ENCODE assay signal across 8 cellular contexts in genomic region chr5:148740966-148741742, GRCh38.
DNase-seq lines count a peak whose midpoint lies in the region; ATAC-seq and TF ChIP-seq lines count a peak whose summit lies in the region.
"Had no signal": no experiment of that assay in that cellular context is flagged by ENCODE, and none has a peak within 500 bp of the region (broad histone marks: within the 10 kb centered on the region; RNA-seq: fewer than 3 reads in every experiment).

No MANE protein-coding gene starts in this region.

- H3K27me3 ChIP-seq in liver (ENCODE audit: control insufficient read depth in 4 of 4, insufficient read depth in 4 of 4, low read length in 3 of 4) (no peaks in the 10 kb centered on the region), aorta (ENCODE audit: control insufficient read depth in 1 of 2, insufficient read depth in 2 of 2, low read length in 1 of 2) (no peaks in the 10 kb centered on the region)

- peak; percentile 85 to 88 for TF ChIP-seq RAD21 in liver (IDR thresholded peaks at IDR 0.05)

- peak overlapping the region; percentile 14 to 79 for H3K27ac ChIP-seq in liver (ENCODE audit: low read depth in 1 of 2, low read length in 2 of 2)
- no peak overlapping the region for H3K27ac ChIP-seq in aorta (ENCODE audit: low read depth in 1 of 2, low read length in 2 of 2)

- WGBS in liver, result 16% methylated on average over 9 of the region's 9 CpGs
- 56 to 64% methylated on average over 9 of the region's 9 CpGs for WGBS in aorta, 2 donors

- H3K9ac ChIP-seq in liver (ENCODE audit: low read depth in 1 of 2, low read length in 2 of 2), result no peak overlapping the region

- H3K4me3 ChIP-seq in GM12864 (ENCODE audit: low read depth, low read length), result no peak overlapping the region
- H3K4me3 ChIP-seq in choroid plexus epithelial cell (ENCODE audit: low read depth, low read length), result no peak overlapping the region
- no peak overlapping the region for H3K4me3 ChIP-seq in liver (ENCODE audit: low read depth in 1 of 3, low read length in 3 of 3)
- no peak overlapping the region for H3K4me3 ChIP-seq in aorta (ENCODE audit: low read length in 2 of 2)

- no peaks in the 10 kb centered on the region for H3K36me3 ChIP-seq in liver (ENCODE audit: control insufficient read depth in 4 of 4, insufficient read depth in 3 of 4, low read depth in 1 of 4, low read length in 3 of 4)
- no peaks in the 10 kb centered on the region for H3K36me3 ChIP-seq in aorta (ENCODE audit: control insufficient read depth in 1 of 2, insufficient read depth in 2 of 2, low read length in 1 of 2)

- intact Hi-C loops in aorta (cut with DNase I), result loop anchor here in 1 of 2 donors (5.0 kb wide), 1 partner anchor 86 kb away; the partner anchor contains the start of gene ADRB2

- H3K9me3 ChIP-seq in liver (ENCODE audit: control insufficient read depth in 4 of 4, low read length in 3 of 4) (no peaks in the 10 kb centered on the region), aorta (ENCODE audit: control insufficient read depth, low read length) (no peaks in the 10 kb centered on the region)

- TF ChIP-seq CTCF in GM12864 (IDR thresholded peaks at IDR 0.05; ENCODE audit: low read depth, low read length, missing control alignments), result peak; percentile 62
- peak; percentile 66 for TF ChIP-seq CTCF in choroid plexus epithelial cell (conservative IDR thresholded peaks at IDR 0.05; ENCODE audit: low read depth, low read length)
- TF ChIP-seq CTCF in liver (IDR thresholded peaks at IDR 0.05; ENCODE audit: low read depth, low read length, missing input control), result peak; percentile 87

- H3K4me1 ChIP-seq in liver (ENCODE audit: control insufficient read depth in 4 of 4, insufficient read depth in 4 of 4, low read length in 3 of 4), result peaks cover 11 to 52% (median 46%) of the 10 kb centered on the region in 4 donors
- peaks cover 3 to 5% of the 10 kb centered on the region in 2 donors for H3K4me1 ChIP-seq in aorta (ENCODE audit: control insufficient read depth in 1 of 2, insufficient read depth in 2 of 2, low read length in 2 of 2)

- ATAC-seq in HG02884 (IDR thresholded peaks at IDR 0.05; ENCODE audit: unreplicated experiment), result peak; percentile 64
- ATAC-seq in aorta (ENCODE audit: low FRiP score), result peak; percentile 76
- no peak for ATAC-seq in GM19324 (IDR thresholded peaks at IDR 0.05; ENCODE audit: low FRiP score, unreplicated experiment)
- ATAC-seq: activated T-cell treated with anti-CD3 and anti-CD28 coated beads, Interleukin-2, amount 50 U/mL, for 72 hours had no signal

- DNase-seq in GM12864 (ENCODE audit: low read depth) (peak; percentile 31), NCI-H82 (lab: John Stamatoyannopoulos, UW) (peak; percentile 51), choroid plexus epithelial cell (ENCODE audit: low read depth) (peak; percentile 83), aorta (no peak)

TF ChIP-seq in liver, 16 proteins besides CTCF, POLR2A, EP300 and RAD21:
- TF ChIP-seq, protein P1, sequence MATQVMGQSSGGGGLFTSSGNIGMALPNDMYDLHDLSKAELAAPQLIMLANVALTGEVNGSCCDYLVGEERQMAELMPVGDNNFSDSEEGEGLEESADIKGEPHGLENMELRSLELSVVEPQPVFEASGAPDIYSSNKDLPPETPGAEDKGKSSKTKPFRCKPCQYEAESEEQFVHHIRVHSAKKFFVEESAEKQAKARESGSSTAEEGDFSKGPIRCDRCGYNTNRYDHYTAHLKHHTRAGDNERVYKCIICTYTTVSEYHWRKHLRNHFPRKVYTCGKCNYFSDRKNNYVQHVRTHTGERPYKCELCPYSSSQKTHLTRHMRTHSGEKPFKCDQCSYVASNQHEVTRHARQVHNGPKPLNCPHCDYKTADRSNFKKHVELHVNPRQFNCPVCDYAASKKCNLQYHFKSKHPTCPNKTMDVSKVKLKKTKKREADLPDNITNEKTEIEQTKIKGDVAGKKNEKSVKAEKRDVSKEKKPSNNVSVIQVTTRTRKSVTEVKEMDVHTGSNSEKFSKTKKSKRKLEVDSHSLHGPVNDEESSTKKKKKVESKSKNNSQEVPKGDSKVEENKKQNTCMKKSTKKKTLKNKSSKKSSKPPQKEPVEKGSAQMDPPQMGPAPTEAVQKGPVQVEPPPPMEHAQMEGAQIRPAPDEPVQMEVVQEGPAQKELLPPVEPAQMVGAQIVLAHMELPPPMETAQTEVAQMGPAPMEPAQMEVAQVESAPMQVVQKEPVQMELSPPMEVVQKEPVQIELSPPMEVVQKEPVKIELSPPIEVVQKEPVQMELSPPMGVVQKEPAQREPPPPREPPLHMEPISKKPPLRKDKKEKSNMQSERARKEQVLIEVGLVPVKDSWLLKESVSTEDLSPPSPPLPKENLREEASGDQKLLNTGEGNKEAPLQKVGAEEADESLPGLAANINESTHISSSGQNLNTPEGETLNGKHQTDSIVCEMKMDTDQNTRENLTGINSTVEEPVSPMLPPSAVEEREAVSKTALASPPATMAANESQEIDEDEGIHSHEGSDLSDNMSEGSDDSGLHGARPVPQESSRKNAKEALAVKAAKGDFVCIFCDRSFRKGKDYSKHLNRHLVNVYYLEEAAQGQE (IDR thresholded peaks at IDR 0.05), result no peak
- TF ChIP-seq RXRA (IDR thresholded peaks at IDR 0.05), result peak; percentile 85 to 87
- no peak for TF ChIP-seq GABPA (IDR thresholded peaks at IDR 0.05 in 1 of 2, conservative IDR thresholded peaks at IDR 0.05 in 1 of 2)
- TF ChIP-seq, protein P2, sequence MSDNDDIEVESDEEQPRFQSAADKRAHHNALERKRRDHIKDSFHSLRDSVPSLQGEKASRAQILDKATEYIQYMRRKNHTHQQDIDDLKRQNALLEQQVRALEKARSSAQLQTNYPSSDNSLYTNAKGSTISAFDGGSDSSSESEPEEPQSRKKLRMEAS (IDR thresholded peaks at IDR 0.05), result no peak
- TF ChIP-seq SP1 (IDR thresholded peaks at IDR 0.05), result peak; percentile 71
- TF ChIP-seq FOXA1 (IDR thresholded peaks at IDR 0.05), result no peak
- TF ChIP-seq TAF1 (conservative IDR thresholded peaks at IDR 0.05), result no peak
- peak in 1 of 2 donors; percentile 42 for TF ChIP-seq JUND (IDR thresholded peaks at IDR 0.05)
- peak; percentile 68 to 76 for TF ChIP-seq HNF4A (conservative IDR thresholded peaks at IDR 0.05)
- TF ChIP-seq NR2F2 (IDR thresholded peaks at IDR 0.05), result peak; percentile 87
- TF ChIP-seq ATF3 (IDR thresholded peaks at IDR 0.05), result no peak
- TF ChIP-seq FOXA2 (IDR thresholded peaks at IDR 0.05), result peak; percentile 52
- no peak for TF ChIP-seq HNF4G (IDR thresholded peaks at IDR 0.05)
- no peak for TF ChIP-seq EGR1 (IDR thresholded peaks at IDR 0.05; ENCODE audit: low read depth in 2 of 2)
- TF ChIP-seq YY1 (IDR thresholded peaks at IDR 0.05), result peak; percentile 69
- no peak for TF ChIP-seq ZBTB33 (IDR thresholded peaks at IDR 0.05)

Comparison
In these comparisons a context has a peak if more than half of its experiments do, and no peak if none do; other contexts are left out.
1. DNase-seq: peak in GM12864 (single experiment), NCI-H82 (single experiment) and choroid plexus epithelial cell (single experiment); none in aorta (0 of 2).
2. H3K27ac ChIP-seq: peak in liver (2 of 2); none in aorta (0 of 2).
3. Peak in every context shown above with its lines, with median percentiles within 50 percentile points of each other: CTCF ChIP-seq.